ENCODE assay signal across 17 cellular contexts in genomic region chrX:43551590-43551989, GRCh38.
DNase-seq lines count a peak whose midpoint lies in the region; ATAC-seq, FAIRE-seq and TF ChIP-seq lines count a peak whose summit lies in the region.
"Had no signal": no experiment of that assay in that cellular context is flagged by ENCODE, and none has a peak within 500 bp of the region (broad histone marks: within the 10 kb centered on the region; RNA-seq: fewer than 3 reads in every experiment).

No MANE protein-coding gene starts in this region.

- no peaks in the 10 kb centered on the region for H3K27me3 ChIP-seq in gastrocnemius medialis
- H3K27me3 ChIP-seq: Peyer's patch had no signal

- H3K4me1 ChIP-seq in HEK293 (ENCODE audit: control insufficient read depth, insufficient read depth, low read length): no peaks in the 10 kb centered on the region
- H3K4me1 ChIP-seq in kidney (ENCODE audit: control insufficient read depth in 1 of 2, insufficient read depth in 1 of 2, low read depth in 1 of 2, low read length in 2 of 2): peaks cover 0 to 3% of the 10 kb centered on the region in 2 donors
- H3K4me1 ChIP-seq in gastrocnemius medialis: no peaks in the 10 kb centered on the region
- H3K4me1 ChIP-seq: Peyer's patch had no signal

- ATAC-seq in gastrocnemius medialis (no peak), GM19397 (IDR thresholded peaks at IDR 0.05; ENCODE audit: unreplicated experiment) (no peak)
- ATAC-seq: K562, T-cell had no signal

- H3K36me3 ChIP-seq in HEK293 (ENCODE audit: control insufficient read depth in 2 of 2, insufficient read depth in 1 of 2, low read length in 2 of 2): no peaks in the 10 kb centered on the region
- no peaks in the 10 kb centered on the region for H3K36me3 ChIP-seq in kidney (ENCODE audit: control insufficient read depth in 1 of 2, insufficient read depth in 2 of 2, low read length in 2 of 2)
- no peaks in the 10 kb centered on the region for H3K36me3 ChIP-seq in gastrocnemius medialis
- H3K36me3 ChIP-seq: Peyer's patch, tibial nerve, WERI-Rb-1 had no signal

- POLR2A ChIA-PET in HEK293 (lab: Yijun Ruan, JAX): no interaction called here

- H3K9ac ChIP-seq in kidney (ENCODE audit: low read length in 2 of 2): no peak overlapping the region

- CTCF ChIA-PET in HEK293 (lab: Yijun Ruan, JAX): no interaction called here

- TF ChIP-seq CTCF in HEK293 (tag by site-specific recombination; IDR thresholded peaks at IDR 0.05) (no peak), astrocyte of the spinal cord (IDR thresholded peaks at IDR 0.05; ENCODE audit: low read depth, low read length) (no peak), kidney (IDR thresholded peaks at IDR 0.05; ENCODE audit: borderline replicate concordance, extremely low read depth, insufficient read depth) (no peak), gastrocnemius medialis (IDR thresholded peaks at IDR 0.05 in 4 of 5, conservative IDR thresholded peaks at IDR 0.05 in 1 of 5) (no peak)

- no peak overlapping the region for H3K4me3 ChIP-seq in HEK293 (ENCODE audit: low read depth, low read length)
- no peak overlapping the region for H3K4me3 ChIP-seq in astrocyte of the spinal cord (ENCODE audit: low read depth, low read length)
- H3K4me3 ChIP-seq in kidney (ENCODE audit: low read length in 2 of 2): no peak overlapping the region
- no peak overlapping the region for H3K4me3 ChIP-seq in gastrocnemius medialis
- H3K4me3 ChIP-seq: K562, tibial nerve had no signal

- in situ Hi-C loops in astrocyte of the spinal cord (cut with HindIII; ENCODE audit: low sequenced_read_pairs) (no loop called here), KBM-7 (cut with MboI; ENCODE audit: low pct_unique_long_range_greater_than_20kb, low sequenced_read_pairs) (no loop called here), gastrocnemius medialis (cut with MboI; ENCODE audit: low sequenced_read_pairs in 4 of 4) (loop anchor here in 1 of 4 donors (25.0 kb wide), 1 partner anchor 1764 kb away; no protein-coding TSS in a partner anchor)

- DNase-seq in astrocyte of the spinal cord (ENCODE audit: low read depth, low spot score) (peak; percentile 23), kidney (peak; percentile 53), smooth muscle cell of the brain vasculature (ENCODE audit: low read depth, low spot score) (peak; percentile 18), KBM-7 (no peak), gastrocnemius medialis (no peak)
- DNase-seq: activated effector memory CD4-positive, alpha-beta T cell treated with anti-CD3 and anti-CD28 coated beads, Interleukin-2, amount 50 U/mL, for 16 hours; C1 segment of cervical spinal cord; DND-41; NCI-H1092 treated with DMSO at 0.1 percent for 48 hours; NCI-H82; Peyer's patch; T-cell; WERI-Rb-1 had no signal

- no peak for TF ChIP-seq POLR2A in gastrocnemius medialis (IDR thresholded peaks at IDR 0.05)

- intact Hi-C loops in kidney (cut with DNase I): loop anchor here (10.0 kb wide), 1 partner anchor 203 kb away; no protein-coding TSS in a partner anchor
- intact Hi-C loops in gastrocnemius medialis (cut with DNase I; ENCODE audit: low total_unique reads): no loop called here

- FAIRE-seq in kidney (lab: Jason Lieb, UNC): no peak
- FAIRE-seq: K562 had no signal

- H3K27ac ChIP-seq in HEK293 (ENCODE audit: extremely low read depth, low read depth, low read length) (no peak overlapping the region), kidney (ENCODE audit: low read depth in 2 of 2, low read length in 2 of 2) (no peak overlapping the region), gastrocnemius medialis (no peak overlapping the region)
- H3K27ac ChIP-seq: tibial nerve, WERI-Rb-1 had no signal

- H3K9me3 ChIP-seq in HEK293 (ENCODE audit: control insufficient read depth, insufficient read depth, low read depth, low read length) (no peaks in the 10 kb centered on the region), kidney (ENCODE audit: control insufficient read depth in 1 of 2, low read length in 2 of 2) (no peaks in the 10 kb centered on the region), gastrocnemius medialis (no peaks in the 10 kb centered on the region)
- H3K9me3 ChIP-seq: Peyer's patch, tibial nerve had no signal

TF ChIP-seq in HEK293, 187 proteins besides CTCF, POLR2A, EP300 and RAD21:
- TF ChIP-seq ZNF223 (tag by site-specific recombination; IDR thresholded peaks at IDR 0.05) (no peak), ZNF792 (tag by site-specific recombination; IDR thresholded peaks at IDR 0.05) (no peak), ZNF341 (tag by site-specific recombination; IDR thresholded peaks at IDR 0.05; ENCODE audit: low read depth) (no peak), ZNF837 (tag by site-specific recombination; IDR thresholded peaks at IDR 0.05) (no peak), ZNF610 (tag by site-specific recombination; IDR thresholded peaks at IDR 0.05; ENCODE audit: borderline replicate concordance) (no peak), GLIS1 (tag by site-specific recombination; IDR thresholded peaks at IDR 0.05) (0 out of 2 replicates have a peak, but pooled peaks have one; percentile 25)

Comparison
In these comparisons a context has a peak if more than half of its experiments do, and no peak if none do; other contexts are left out.
1. DNase-seq: peak in astrocyte of the spinal cord (single experiment), kidney (single experiment) and smooth muscle cell of the brain vasculature (single experiment); none in KBM-7 (single experiment) and gastrocnemius medialis (0 of 2).